Comparison of ENCODE assay signal across 8 cellular contexts in genomic region chr10:92290076-92290836, GRCh38. TPM values are rescaled to one million over a fixed set of nuclear protein-coding genes. Genes with fewer than 3 reads are reported as not detected.
DNase-seq lines count a peak whose midpoint lies in the region; ATAC-seq and TF ChIP-seq lines count a peak whose summit lies in the region.

No MANE protein-coding gene starts in this region.

- peak overlapping the region; percentile 99 for H3K27ac ChIP-seq in subcutaneous abdominal adipose tissue (ENCODE audit: low read depth, low read length)

- DNase-seq in SIG-M5 treated with dmso at 0.1 percent for 504 hours (lab: John Stamatoyannopoulos, UW; ENCODE audit: unreplicated experiment) (peak; percentile 18), SIG-M5 (lab: John Stamatoyannopoulos, UW) (no peak), NCI-H146 treated with DMSO at 0.1 percent for 48 hours (lab: John Stamatoyannopoulos, UW; ENCODE audit: unreplicated experiment) (peak; percentile 79), epithelial cell of esophagus (ENCODE audit: low read depth) (peak; percentile 62), mesothelial cell of epicardium (ENCODE audit: low spot score in 2 of 2, unreplicated experiment in 2 of 2) (peak in 1 of 2 experiments; percentile 19)
- no peak for DNase-seq in activated CD4-positive, alpha-beta T cell treated with anti-CD3 and anti-CD28 coated beads, Interleukin-2, amount 10 ng/mL, durations not matched to agents 24 days and 14 days

- no peaks in the 10 kb centered on the region for H3K27me3 ChIP-seq in subcutaneous abdominal adipose tissue (ENCODE audit: control insufficient read depth in 5 of 5, insufficient read depth in 4 of 5, low read length in 5 of 5)

- H3K9me3 ChIP-seq in subcutaneous abdominal adipose tissue (ENCODE audit: control insufficient read depth in 5 of 5, low read length in 5 of 5) = no peaks in the 10 kb centered on the region

- peaks cover 26% of the 10 kb centered on the region for H3K4me1 Mint-ChIP-seq in activated CD4-positive, alpha-beta T cell treated with anti-CD3 and anti-CD28 coated beads, Interleukin-2, amount 10 ng/mL, durations not matched to agents 24 days and 14 days
- peaks cover 21% of the 10 kb centered on the region for H3K4me1 Mint-ChIP-seq in mesothelial cell of epicardium

- peak overlapping the region; percentile 85 for H3K27ac Mint-ChIP-seq in activated CD4-positive, alpha-beta T cell treated with anti-CD3 and anti-CD28 coated beads, Interleukin-2, amount 10 ng/mL, durations not matched to agents 24 days and 14 days
- peak overlapping the region; percentile 92 for H3K27ac Mint-ChIP-seq in mesothelial cell of epicardium

- ATAC-seq in HG02678 (IDR thresholded peaks at IDR 0.05; ENCODE audit: unreplicated experiment) = peak; percentile 8

- TF ChIP-seq CTCF in epithelial cell of esophagus (IDR thresholded peaks at IDR 0.05; ENCODE audit: insufficient read depth, low read depth, low read length, missing control alignments) (no peak), mesothelial cell of epicardium (IDR thresholded peaks at IDR 0.05; ENCODE audit: unreplicated experiment) (no peak)

- H3K4me3 Mint-ChIP-seq in activated CD4-positive, alpha-beta T cell treated with anti-CD3 and anti-CD28 coated beads, Interleukin-2, amount 10 ng/mL, durations not matched to agents 24 days and 14 days = peak overlapping the region; percentile 93
- peak overlapping the region; percentile 92 for H3K4me3 Mint-ChIP-seq in mesothelial cell of epicardium

- H3K4me1 ChIP-seq in subcutaneous abdominal adipose tissue (ENCODE audit: control insufficient read depth in 5 of 5, insufficient read depth in 5 of 5, low read length in 5 of 5) = peaks cover 0 to 20% (median 12%) of the 10 kb centered on the region in 5 donors

- H3K4me3 ChIP-seq in epithelial cell of esophagus (ENCODE audit: low read length) = peak overlapping the region; percentile 93
- peak overlapping the region; percentile 88 to 96 (median 93) for H3K4me3 ChIP-seq in subcutaneous abdominal adipose tissue (ENCODE audit: low read depth in 1 of 5, low read length in 5 of 5)

- H3K36me3 ChIP-seq in subcutaneous abdominal adipose tissue (ENCODE audit: control insufficient read depth in 5 of 5, insufficient read depth in 5 of 5, low read length in 5 of 5) = peaks cover 0 to 9% (median 7%) of the 10 kb centered on the region in 5 donors

- peaks cover 14% of the 10 kb centered on the region for H3K36me3 Mint-ChIP-seq in activated CD4-positive, alpha-beta T cell treated with anti-CD3 and anti-CD28 coated beads, Interleukin-2, amount 10 ng/mL, durations not matched to agents 24 days and 14 days (ENCODE audit: low read depth)
- H3K36me3 Mint-ChIP-seq in mesothelial cell of epicardium = peaks cover 7% of the 10 kb centered on the region

- H3K27me3 Mint-ChIP-seq in activated CD4-positive, alpha-beta T cell treated with anti-CD3 and anti-CD28 coated beads, Interleukin-2, amount 10 ng/mL, durations not matched to agents 24 days and 14 days = no peaks in the 10 kb centered on the region
- no peaks in the 10 kb centered on the region for H3K27me3 Mint-ChIP-seq in mesothelial cell of epicardium (ENCODE audit: low read depth)

- no peaks in the 10 kb centered on the region for H3K9me3 Mint-ChIP-seq in activated CD4-positive, alpha-beta T cell treated with anti-CD3 and anti-CD28 coated beads, Interleukin-2, amount 10 ng/mL, durations not matched to agents 24 days and 14 days
- H3K9me3 Mint-ChIP-seq in mesothelial cell of epicardium = no peaks in the 10 kb centered on the region

- peak overlapping the region; percentile 68 to 100 (median 100) for H3K9ac ChIP-seq in subcutaneous abdominal adipose tissue (ENCODE audit: low read length in 5 of 5)

- intact Hi-C loops in activated CD4-positive, alpha-beta T cell treated with anti-CD3 and anti-CD28 coated beads, Interleukin-2, amount 10 ng/mL, durations not matched to agents 24 days and 14 days (cut with micrococcal nuclease) = loop anchor here (2.0 to 10.0 kb wide), 4 partner anchors 188 to 493 kb away; partner anchors contain the start of genes BTAF1 and IDE

RNA-seq across cellular contexts. Expression of gene CPEB3, which starts 0.6 kb away (rescaled TPM):
- 2.2 and 2.5 TPM in 2 replicates for total RNA-seq in activated CD4-positive, alpha-beta T cell treated with anti-CD3 and anti-CD28 coated beads, Interleukin-2, amount 10 ng/mL, durations not matched to agents 24 days and 14 days
- total RNA-seq in mesothelial cell of epicardium = 2.6 to 3.0 TPM (median 2.6 TPM) in 3 replicates

RNA-seq across cellular contexts. Expression of gene MARCHF5, which starts 0.7 kb away (rescaled TPM):
- 22.0 and 24.7 TPM in 2 replicates for total RNA-seq in activated CD4-positive, alpha-beta T cell treated with anti-CD3 and anti-CD28 coated beads, Interleukin-2, amount 10 ng/mL, durations not matched to agents 24 days and 14 days
- 63.8 to 66.1 TPM (median 65.9 TPM) in 3 replicates for total RNA-seq in mesothelial cell of epicardium

Comparison
In these comparisons a context has a peak if more than half of its experiments do, and no peak if none do; other contexts are left out.
1. DNase-seq: peak in SIG-M5 treated with dmso at 0.1 percent for 504 hours (single experiment), NCI-H146 treated with DMSO at 0.1 percent for 48 hours (single experiment) and epithelial cell of esophagus (single experiment); none in SIG-M5 (single experiment) and activated CD4-positive, alpha-beta T cell treated with anti-CD3 and anti-CD28 coated beads, Interleukin-2, amount 10 ng/mL, durations not matched to agents 24 days and 14 days (single experiment).